34 cellular contexts compared by ENCODE assay signal in genomic region chr1:63819795-63820194, GRCh38.
"Had no signal": no experiment of that assay in that cellular context is flagged by ENCODE, and none has a peak within 500 bp of the region (broad histone marks: within the 10 kb centered on the region; RNA-seq: fewer than 3 reads in every experiment).

No MANE protein-coding gene starts in this region.

- DNase-seq: Karpas-422, Kasumi-1, MG63, MM.1S, MV-4-11, NCI-H1048, NCI-H1092, NCI-H1092 treated with DMSO at 0.1 percent for 48 hours, NCI-H1105, NCI-H1105 treated with DMSO at 0.1 percent for 48 hours, NCI-H1417, NCI-H1417 treated with DMSO at 0.1 percent for 48 hours, NCI-H1436, NCI-H1436 treated with DMSO at 0.1 percent for 48 hours, NCI-H146, NCI-H1694, NCI-H1694 treated with DMSO at 0.1 percent for 48 hours, NCI-H187, NCI-H187 treated with DMSO at 0.1 percent for 48 hours, NCI-H1930, NCI-H2029, NCI-H2029 treated with DMSO at 0.1 percent for 48 hours, NCI-H2081, NCI-H2081 treated with DMSO at 0.1 percent for 48 hours, NCI-H2107, NCI-H2171, NCI-H2171 treated with DMSO at 0.1 percent for 48 hours, NCI-H2227 treated with DMSO at 0.1 percent for 48 hours, NCI-H226, NCI-H345, NCI-H446, NCI-H446 treated with DMSO at 0.1 percent for 48 hours, NCI-H510A had no signal

- H3K36me3 ChIP-seq: MG63 had no signal

- H3K27ac ChIP-seq: KMS-11 had no signal

- H3K9me3 ChIP-seq: MG63 had no signal

- H3K4me3 ChIP-seq: MG63 had no signal
